Comparison of ENCODE assay signal across 10 cellular contexts in the genomic region with DNA sequence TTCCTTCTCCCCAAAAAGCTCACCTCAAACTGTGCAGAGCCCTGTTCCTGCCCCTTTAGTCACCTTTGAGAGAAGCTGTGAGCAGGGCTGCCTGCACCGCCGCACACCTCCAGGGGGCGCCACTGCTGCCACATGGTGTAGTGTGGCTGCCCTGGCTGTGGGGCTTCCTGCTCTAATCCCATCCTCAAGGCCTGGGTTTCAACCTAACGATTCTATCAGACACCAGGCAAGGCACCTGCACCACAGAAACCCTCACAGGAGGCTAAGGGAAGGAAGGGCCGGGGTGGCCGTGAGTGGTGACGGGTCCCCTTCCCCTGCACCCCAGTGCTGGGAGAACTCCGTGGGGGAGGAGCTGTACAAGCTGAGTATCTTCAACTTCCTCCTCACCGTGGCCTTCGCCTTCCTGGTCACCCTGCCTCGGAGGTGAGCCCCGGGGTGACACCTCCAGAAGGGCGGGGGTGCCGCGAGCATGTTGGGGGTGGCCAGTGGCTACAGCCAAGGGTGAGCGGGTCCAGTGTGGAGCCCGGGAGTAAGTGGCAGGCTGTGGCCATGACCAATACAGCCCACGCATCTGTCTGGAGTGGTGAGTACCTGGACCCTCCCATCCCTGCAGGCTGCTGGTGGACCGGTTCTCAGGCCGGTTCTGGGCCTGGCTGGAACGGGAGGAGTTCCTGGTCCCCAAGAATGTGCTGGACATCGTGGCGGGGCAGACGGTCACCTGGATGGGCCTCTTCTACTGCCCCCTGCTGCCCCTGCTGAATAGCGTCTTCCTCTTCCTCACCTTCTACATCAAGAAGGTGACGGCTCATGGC. TPM values are rescaled to one million over a fixed set of nuclear protein-coding genes. Genes with fewer than 3 reads are reported as not detected.
DNase-seq lines count a peak whose midpoint lies in the region; ATAC-seq and TF ChIP-seq lines count a peak whose summit lies in the region.
"Had no signal": no experiment of that assay in that cellular context is flagged by ENCODE, and none has a peak within 500 bp of the region (broad histone marks: within the 10 kb centered on the region; RNA-seq: fewer than 3 reads in every experiment).

No MANE protein-coding gene starts in this region.

- no peaks in the 10 kb centered on the region for H3K9me3 Mint-ChIP-seq in dendritic cell treated with granulocyte-macrophage colony-stimulating factor and Interleukin-4, amounts not matched to agents 40 ng/mL and 50 ng/mL, for 4 days
- H3K9me3 Mint-ChIP-seq: stimulated activated naive CD8-positive, alpha-beta T cell treated with anti-CD3 and anti-CD28 coated beads, Interleukin-15, Interleukin-2, amounts not matched to agents 100 ng/mL and 50 ng/mL, for 24 hours had no signal

- peaks cover 75% of the 10 kb centered on the region for H3K36me3 Mint-ChIP-seq in dendritic cell treated with granulocyte-macrophage colony-stimulating factor and Interleukin-4, amounts not matched to agents 40 ng/mL and 50 ng/mL, for 4 days (ENCODE audit: low read depth)

- no peaks in the 10 kb centered on the region for H3K27me3 ChIP-seq in spleen (replicated peaks in 1 of 7)

- H3K27me3 Mint-ChIP-seq in dendritic cell treated with granulocyte-macrophage colony-stimulating factor and Interleukin-4, amounts not matched to agents 40 ng/mL and 50 ng/mL, for 4 days: no peaks in the 10 kb centered on the region
- H3K27me3 Mint-ChIP-seq: stimulated activated naive CD8-positive, alpha-beta T cell treated with anti-CD3 and anti-CD28 coated beads, Interleukin-15, Interleukin-2, amounts not matched to agents 100 ng/mL and 50 ng/mL, for 24 hours had no signal

- DNase-seq in DMS53 (lab: John Stamatoyannopoulos, UW): peak; percentile 52
- DNase-seq in DMS53 treated with DMSO at 0.1 percent for 48 hours (lab: John Stamatoyannopoulos, UW; ENCODE audit: unreplicated experiment): no peak
- peak; percentile 68 for DNase-seq in SKM-1 (lab: John Stamatoyannopoulos, UW; ENCODE audit: unreplicated experiment)
- DNase-seq in spleen: peak; percentile 92
- DNase-seq in COR-L47 (lab: John Stamatoyannopoulos, UW): no peak
- DNase-seq: 8988T had no signal

- no peak overlapping the region for H3K4me3 Mint-ChIP-seq in dendritic cell treated with granulocyte-macrophage colony-stimulating factor and Interleukin-4, amounts not matched to agents 40 ng/mL and 50 ng/mL, for 4 days
- H3K4me3 Mint-ChIP-seq: stimulated activated naive CD8-positive, alpha-beta T cell treated with anti-CD3 and anti-CD28 coated beads, Interleukin-15, Interleukin-2, amounts not matched to agents 100 ng/mL and 50 ng/mL, for 24 hours had no signal

- no peaks in the 10 kb centered on the region for H3K9me3 ChIP-seq in spleen

- H3K36me3 ChIP-seq in spleen: peaks cover 2 to 82% (median 44%) of the 10 kb centered on the region in 6 donors

- peak overlapping the region; percentile 42 to 97 (median 75) for H3K27ac ChIP-seq in spleen

- H3K27ac Mint-ChIP-seq in dendritic cell treated with granulocyte-macrophage colony-stimulating factor and Interleukin-4, amounts not matched to agents 40 ng/mL and 50 ng/mL, for 4 days: peak overlapping the region; percentile 51
- H3K27ac Mint-ChIP-seq: stimulated activated naive CD8-positive, alpha-beta T cell treated with anti-CD3 and anti-CD28 coated beads, Interleukin-15, Interleukin-2, amounts not matched to agents 100 ng/mL and 50 ng/mL, for 24 hours had no signal

- peak overlapping the region in 1 of 8 donors; percentile 35 for H3K4me3 ChIP-seq in spleen

- WGBS in spleen, 5 donors: 32 to 42% (median 36%) methylated on average over 11 to 26 of the region's 26 CpGs

- peaks cover 89% of the 10 kb centered on the region for H3K4me1 Mint-ChIP-seq in dendritic cell treated with granulocyte-macrophage colony-stimulating factor and Interleukin-4, amounts not matched to agents 40 ng/mL and 50 ng/mL, for 4 days (ENCODE audit: low read depth)

- intact Hi-C loops in dendritic cell treated with granulocyte-macrophage colony-stimulating factor and Interleukin-4, amounts not matched to agents 40 ng/mL and 50 ng/mL, for 4 days (cut with micrococcal nuclease): no loop called here
- intact Hi-C loops in spleen (cut with DNase I; ENCODE audit: low total_unique reads): no loop called here

- H3K4me1 ChIP-seq in spleen: peaks cover 50 to 100% (median 85%) of the 10 kb centered on the region in 6 donors

- ATAC-seq in GM21717 (IDR thresholded peaks at IDR 0.05; ENCODE audit: unreplicated experiment) (no peak), GM21390 (IDR thresholded peaks at IDR 0.05; ENCODE audit: unreplicated experiment) (no peak)

- no peak for TF ChIP-seq POLR2A in spleen (IDR thresholded peaks at IDR 0.05)

- peak in 9 of 11 experiments; percentile 25 to 55 (median 41) for TF ChIP-seq CTCF in spleen (IDR thresholded peaks at IDR 0.05 in 8 of 11, conservative IDR thresholded peaks at IDR 0.05 in 3 of 11)

RNA-seq across cellular contexts. Expression of a gene that starts 7.0 kb away (rescaled TPM):
- total RNA-seq in spleen: 100 to 1,000 TPM; 116 to 222 (median 205) TPM
- polyA plus RNA-seq in spleen: 100 to 1,000 TPM; 103 to 191 (median 158) TPM

RNA-seq across cellular contexts. Expression of a gene that starts 8.6 kb away (rescaled TPM):
- 1 to 10 TPM in 2 of 7 donors, under 1 TPM in 2, not detected in 3; 0.19 to 3.0 (median 0.95) TPM for total RNA-seq in spleen
- polyA plus RNA-seq in spleen: under 1 TPM in 2 of 3 donors, not detected in 1; 0.46 TPM

RNA-seq across cellular contexts. Expression of a gene that starts 9.0 kb away (rescaled TPM):
- total RNA-seq in spleen: 100 to 1,000 TPM; 169 to 425 (median 354) TPM
- polyA plus RNA-seq in spleen: 100 to 1,000 TPM; 132 to 269 (median 252) TPM

RNA-seq across cellular contexts. Expression of a gene that starts 30.8 kb away (rescaled TPM):
- 100 to 1,000 TPM; 107 to 179 (median 137) TPM for total RNA-seq in spleen
- 100 to 1,000 TPM; 152 to 201 (median 170) TPM for polyA plus RNA-seq in spleen

RNA-seq across cellular contexts. Expression of a gene that starts 49.3 kb away (rescaled TPM):
- total RNA-seq in spleen: 10 to 100 TPM in 5 of 7 donors, 1 to 10 TPM in 2; 3.7 to 18.7 (median 10.5) TPM
- 10 to 100 TPM in 2 of 3 donors, 1 to 10 TPM in 1; 3.9 to 20.4 (median 19.8) TPM for polyA plus RNA-seq in spleen

Comparison
In these comparisons a context has a peak if more than half of its experiments do, and no peak if none do; other contexts are left out.
1. DNase-seq: peak in DMS53 (single experiment), SKM-1 (single experiment) and spleen (single experiment); none in DMS53 treated with DMSO at 0.1 percent for 48 hours (single experiment) and COR-L47 (single experiment).